7 cellular contexts compared by ENCODE assay signal in the genomic region with DNA sequence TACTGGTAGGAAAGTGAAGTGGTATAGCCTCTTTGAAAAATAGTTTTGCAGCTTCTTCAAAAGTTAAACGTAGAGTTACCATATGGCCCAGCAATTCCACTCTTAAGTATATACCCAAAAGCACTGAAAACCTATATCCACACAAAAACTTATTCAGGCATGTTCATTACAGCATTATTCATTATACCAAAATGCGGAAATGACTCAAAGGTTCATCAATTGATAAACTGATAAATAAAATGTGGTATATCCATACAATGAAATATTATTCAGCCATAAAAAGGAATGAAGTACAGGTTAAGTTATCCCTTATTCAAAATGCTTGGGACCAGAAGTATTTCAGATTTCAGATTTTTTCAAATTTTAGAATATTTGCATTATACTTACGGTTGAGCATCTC.
"Had no signal": no experiment of that assay in that cellular context is flagged by ENCODE, and none has a peak within 500 bp of the region (broad histone marks: within the 10 kb centered on the region; RNA-seq: fewer than 3 reads in every experiment).

No MANE protein-coding gene starts in this region.

- H3K27ac ChIP-seq: HL-60, KMS-11 had no signal

- H3K4me3 ChIP-seq: K562 had no signal

- H3K4me2 ChIP-seq: KMS-11 had no signal

- FAIRE-seq: HepG2, K562 had no signal

- H3K9ac ChIP-seq: KMS-11 had no signal

- ATAC-seq: HepG2, K562 had no signal

- DNase-seq: IMR-90, KBM-7, KG1 had no signal
